ENCODE assay signal across 26 cellular contexts in genomic region chr13:82364525-82364924, GRCh38.
"Had no signal": no experiment of that assay in that cellular context is flagged by ENCODE, and none has a peak within 500 bp of the region (broad histone marks: within the 10 kb centered on the region; RNA-seq: fewer than 3 reads in every experiment).

No MANE protein-coding gene starts in this region.

- H3K4me1 ChIP-seq: colonic mucosa, esophagus squamous epithelium, gastrocnemius medialis, heart right ventricle, left lung, lower lobe of right lung had no signal

- H3K27me3 ChIP-seq: colonic mucosa, esophagus squamous epithelium, gastrocnemius medialis, heart right ventricle, left lung had no signal

- ATAC-seq: effector memory CD8-positive, alpha-beta T cell; esophagus mucosa; gastrocnemius medialis; heart right ventricle; left cardiac atrium; left lung; left ventricle myocardium superior; lower lobe of right lung; mucosa of descending colon had no signal

- H3K27ac ChIP-seq: colonic mucosa, epithelial cell of prostate, esophagus squamous epithelium, gastrocnemius medialis, heart right ventricle, left lung, lower lobe of right lung had no signal

- H3K36me3 ChIP-seq: colonic mucosa, esophagus squamous epithelium, gastrocnemius medialis, heart right ventricle, left lung, lower lobe of right lung had no signal

- FAIRE-seq: endometrium, islet of Langerhans, keratinocyte had no signal

- H3K4me3 ChIP-seq: colonic mucosa, esophagus squamous epithelium, gastrocnemius medialis, heart right ventricle, left lung, lower lobe of right lung, mucosa of descending colon had no signal

- DNase-seq: colonic mucosa; cortex of kidney; effector CD8-positive, alpha-beta T cell; effector memory CD8-positive, alpha-beta T cell; endodermal cell; erythroblast; esophagus squamous epithelium; foreskin fibroblast; foreskin melanocyte; gastrocnemius medialis; glutamatergic neuron; head of caudate nucleus; heart right ventricle; hippocampal formation; left cardiac atrium; left lung; left ventricle myocardium superior; lower lobe of right lung; mesenchymal stem cell; mucosa of descending colon; naive B cell had no signal

- H3K9me3 ChIP-seq: colonic mucosa, esophagus squamous epithelium, gastrocnemius medialis, heart right ventricle, left lung, lower lobe of right lung had no signal
